ENCODE assay signal across 1 cellular context in genomic region chr13:35990196-35990595, GRCh38.
TF ChIP-seq lines count a peak whose summit lies in the region.

No MANE protein-coding gene starts in this region.

TF ChIP-seq in SK-N-SH, 30 proteins besides CTCF, POLR2A, EP300 and RAD21 (continued from another document):
- TF ChIP-seq PBX3 (IDR thresholded peaks at IDR 0.05), result no peak
- no peak for TF ChIP-seq IRF3 (IDR thresholded peaks at IDR 0.05; ENCODE audit: low read depth, low read length)
- TF ChIP-seq MXI1 (IDR thresholded peaks at IDR 0.05; ENCODE audit: low read depth, low read length), result no peak
- no peak for TF ChIP-seq CHD2 (IDR thresholded peaks at IDR 0.05; ENCODE audit: low read length, partially characterized antibody)
- no peak for TF ChIP-seq GABPA (IDR thresholded peaks at IDR 0.05; ENCODE audit: low read depth)
- no peak for TF ChIP-seq POLR2AphosphoS5 (IDR thresholded peaks at IDR 0.05; ENCODE audit: low read depth, low read length)
- no peak for TF ChIP-seq NRF1 (IDR thresholded peaks at IDR 0.05; ENCODE audit: low read depth, low read length)
- no peak for TF ChIP-seq ELF1 (IDR thresholded peaks at IDR 0.05)
- no peak for TF ChIP-seq FOXM1 (IDR thresholded peaks at IDR 0.05; ENCODE audit: low read depth)
TF ChIP-seq in SK-N-SH: peak in this region for 0.
